9 cellular contexts compared by ENCODE assay signal in the genomic region with DNA sequence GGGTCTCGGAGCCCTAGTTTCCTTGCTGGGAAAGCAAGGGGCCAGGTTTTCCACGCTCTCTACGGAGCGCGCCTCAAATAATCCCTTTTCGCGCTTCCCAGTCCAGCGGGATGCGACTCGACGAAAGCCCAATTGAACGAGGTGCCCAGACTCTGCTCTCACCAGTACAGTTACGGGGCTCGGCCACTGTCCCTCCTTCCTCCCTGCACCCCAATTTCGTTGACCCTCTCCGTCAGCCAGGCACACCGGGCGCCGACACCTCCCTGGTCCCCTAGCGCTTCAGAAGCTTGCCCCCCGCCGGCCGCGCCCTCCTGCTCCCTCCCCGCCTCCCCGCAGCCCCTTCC. TPM values are rescaled to one million over a fixed set of nuclear protein-coding genes. Genes with fewer than 3 reads are reported as not detected.
DNase-seq lines count a peak whose midpoint lies in the region; ATAC-seq, FAIRE-seq and TF ChIP-seq lines count a peak whose summit lies in the region.
"Had no signal": no experiment of that assay in that cellular context is flagged by ENCODE, and none has a peak within 500 bp of the region (broad histone marks: within the 10 kb centered on the region; RNA-seq: fewer than 3 reads in every experiment).

No MANE protein-coding gene starts in this region.

- no peak overlapping the region for H2BK120ac ChIP-seq in mesendoderm (ENCODE audit: low read depth, low read length)

- H3K56ac ChIP-seq in mesendoderm (ENCODE audit: low read length): peak overlapping the region; percentile 94

- no peaks in the 10 kb centered on the region for H3K27me3 Mint-ChIP-seq in CD8-positive, alpha-beta memory T cell

- H2BK5ac ChIP-seq in mesendoderm (ENCODE audit: low read length): no peak overlapping the region

- no peaks in the 10 kb centered on the region for H3K36me3 ChIP-seq in CD8-positive, alpha-beta memory T cell (ENCODE audit: insufficient read depth, low read length)
- no peaks in the 10 kb centered on the region for H3K36me3 ChIP-seq in HUES48 (ENCODE audit: control insufficient read depth, insufficient read depth, low read length)
- H3K36me3 ChIP-seq in bronchial epithelial cell (ENCODE audit: control insufficient read depth, insufficient read depth, low read length): no peaks in the 10 kb centered on the region
- H3K36me3 ChIP-seq in mesendoderm (ENCODE audit: control insufficient read depth, insufficient read depth, low read length): no peaks in the 10 kb centered on the region
- no peaks in the 10 kb centered on the region for H3K36me3 ChIP-seq in aorta (ENCODE audit: control insufficient read depth in 1 of 2, insufficient read depth in 2 of 2, low read length in 1 of 2)

- H3K4me1 ChIP-seq in CD8-positive, alpha-beta memory T cell (ENCODE audit: insufficient read depth, low read length): peaks cover 18% of the 10 kb centered on the region
- H3K4me1 ChIP-seq in HUES48 (ENCODE audit: control insufficient read depth, insufficient read depth, low read length) (peaks cover 29% of the 10 kb centered on the region), mesendoderm (ENCODE audit: control insufficient read depth, low read depth, low read length) (peaks cover 22% of the 10 kb centered on the region), aorta (ENCODE audit: control insufficient read depth in 1 of 2, insufficient read depth in 2 of 2, low read length in 2 of 2) (no peaks in the 10 kb centered on the region)

- peak overlapping the region; percentile 61 for H3K27ac ChIP-seq in CD8-positive, alpha-beta memory T cell (ENCODE audit: low read depth, low read length)
- H3K27ac ChIP-seq in HUES48 (ENCODE audit: low read depth, low read length) (no peak overlapping the region), mesendoderm (ENCODE audit: low read depth, low read length) (no peak overlapping the region), aorta (ENCODE audit: low read depth in 1 of 2, low read length in 2 of 2) (no peak overlapping the region)

- peak overlapping the region; percentile 85 to 97 (median 96) for H3K4me3 Mint-ChIP-seq in CD8-positive, alpha-beta memory T cell

- no peaks in the 10 kb centered on the region for H3K27me3 ChIP-seq in CD8-positive, alpha-beta memory T cell (ENCODE audit: insufficient read depth, low read length, poor library complexity, severe bottlenecking)
- H3K27me3 ChIP-seq in HUES48 (ENCODE audit: control insufficient read depth, insufficient read depth, low read length) (peaks cover 26% of the 10 kb centered on the region), bronchial epithelial cell (ENCODE audit: control insufficient read depth, insufficient read depth, low read length) (peaks cover 2% of the 10 kb centered on the region), mesendoderm (ENCODE audit: insufficient read depth, low read length, poor library complexity) (no peaks in the 10 kb centered on the region), aorta (ENCODE audit: control insufficient read depth in 1 of 2, insufficient read depth in 2 of 2, low read length in 1 of 2) (no peaks in the 10 kb centered on the region)

- H2BK15ac ChIP-seq in mesendoderm (replicated peaks; ENCODE audit: low read depth): no peak overlapping the region

- TF ChIP-seq CTCF in bronchial epithelial cell (IDR thresholded peaks at IDR 0.05; ENCODE audit: insufficient read depth, low read length, severe bottlenecking): no peak

- CTCF ChIA-PET in CD8-positive, alpha-beta memory T cell (lab: Charles Lee): no interaction called here

- peak overlapping the region; percentile 92 for H3K4me3 ChIP-seq in CD8-positive, alpha-beta memory T cell (ENCODE audit: low read length)
- H3K4me3 ChIP-seq in HUES48 (ENCODE audit: low read depth, low read length) (peak overlapping the region; percentile 76), bronchial epithelial cell (ENCODE audit: low read depth, low read length) (peak overlapping the region; percentile 63), mesendoderm (ENCODE audit: low read length) (peak overlapping the region; percentile 89), aorta (ENCODE audit: low read length in 2 of 2) (peak overlapping the region; percentile 68 to 77)

- no peak overlapping the region for H4K5ac ChIP-seq in mesendoderm (ENCODE audit: low read length)

- no peak overlapping the region for H3K18ac ChIP-seq in mesendoderm (ENCODE audit: low read length)

- peaks cover 2% of the 10 kb centered on the region for H3K79me1 ChIP-seq in mesendoderm (ENCODE audit: low read length)

- H3K27ac Mint-ChIP-seq in CD8-positive, alpha-beta memory T cell: peak overlapping the region in 4 of 8 donors; percentile 80 to 93 (median 84)

- peaks cover 0 to 3% (median 0%) of the 10 kb centered on the region in 3 donors for H3K36me3 Mint-ChIP-seq in CD8-positive, alpha-beta memory T cell

- H3K9me3 Mint-ChIP-seq in CD8-positive, alpha-beta memory T cell: no peaks in the 10 kb centered on the region

- DNase-seq in CD8-positive, alpha-beta memory T cell: no peak
- DNase-seq in bronchial epithelial cell (ENCODE audit: low read depth) (no peak), mesendoderm (no peak), aorta (no peak), NOMO-1 (lab: John Stamatoyannopoulos, UW; ENCODE audit: unreplicated experiment in 2 of 2) (no peak), OCI-M2 (lab: John Stamatoyannopoulos, UW; ENCODE audit: unreplicated experiment) (no peak)
- no peak for DNase-seq in stimulated activated CD4-positive, alpha-beta T cell treated with anti-CD3 and anti-CD28 coated beads, Interleukin-2, amount 100 ng/mL, for 48 hours

- peak; percentile 47 for ATAC-seq in aorta (ENCODE audit: low FRiP score)

- POLR2A ChIA-PET in CD8-positive, alpha-beta memory T cell (lab: Charles Lee): no interaction called here

- peak overlapping the region; percentile 25 for H3K4ac ChIP-seq in mesendoderm (ENCODE audit: low read depth, low read length)

- no peak for FAIRE-seq in bronchial epithelial cell (lab: Jason Lieb, UNC)

- no CpG with 5 or more reads among the region's 26 CpGs for WGBS in mesendoderm (ENCODE audit: extremely low coverage, insufficient coverage, low lambda C conversion rate)
- 0 to 1% methylated on average over 26 of the region's 26 CpGs for WGBS in aorta, 2 donors

- no peak overlapping the region for H2AK5ac ChIP-seq in mesendoderm (ENCODE audit: low read length)

- peak overlapping the region; percentile 84 for H3K4me2 ChIP-seq in mesendoderm (ENCODE audit: low read length)

- no peaks in the 10 kb centered on the region for H3K9me3 ChIP-seq in CD8-positive, alpha-beta memory T cell (ENCODE audit: low read length)
- H3K9me3 ChIP-seq in HUES48 (ENCODE audit: control insufficient read depth, insufficient read depth, low read length) (no peaks in the 10 kb centered on the region), aorta (ENCODE audit: control insufficient read depth, low read length) (no peaks in the 10 kb centered on the region)

- H3K4me1 Mint-ChIP-seq in CD8-positive, alpha-beta memory T cell: peaks cover 10 to 24% (median 18%) of the 10 kb centered on the region in 3 donors

- no peaks in the 10 kb centered on the region for H3K79me2 ChIP-seq in mesendoderm (ENCODE audit: control insufficient read depth, insufficient read depth, low read length)

- H3K23ac ChIP-seq in mesendoderm (ENCODE audit: low read length): peak overlapping the region; percentile 7

- intact Hi-C loops in aorta (cut with DNase I): no loop called here

- H3K9ac ChIP-seq in HUES48 (ENCODE audit: low read depth, low read length) (no peak overlapping the region), mesendoderm (ENCODE audit: low read length) (peak overlapping the region; percentile 93)

- no peak overlapping the region for H4K8ac ChIP-seq in mesendoderm (ENCODE audit: low read depth, low read length)

RNA-seq across cellular contexts. Expression of gene SEMA6C, which starts 0.4 kb away (rescaled TPM):
- total RNA-seq in CD8-positive, alpha-beta memory T cell: 1 to 10 TPM; 2.9 to 3.1 TPM
- polyA plus RNA-seq in CD8-positive, alpha-beta memory T cell: 1.5 TPM
- total RNA-seq in bronchial epithelial cell (0.38 and 0.53 TPM in 2 replicates), aorta (10 to 100 TPM in 1 of 2 donors, 1 to 10 TPM in 1; 8.1 to 25.2 TPM)
- 5.3 TPM for polyA plus RNA-seq in mesendoderm (2013, experiment 1 of 2)
- polyA plus RNA-seq in mesendoderm (2013, experiment 2 of 2): 5.7 TPM
- polyA plus RNA-seq in aorta: 10 to 100 TPM in 1 of 2 donors, 1 to 10 TPM in 1; 2.5 to 28.8 TPM

RNA-seq across cellular contexts. Expression of gene TNFAIP8L2, which starts 10.4 kb away (rescaled TPM):
- 10 to 100 TPM; 24.6 to 25.5 TPM for total RNA-seq in CD8-positive, alpha-beta memory T cell
- 22.6 TPM for polyA plus RNA-seq in CD8-positive, alpha-beta memory T cell
- total RNA-seq in bronchial epithelial cell (not detected in 2 replicates), aorta (1 to 10 TPM; 4.1 TPM)
- 0.06 TPM for polyA plus RNA-seq in mesendoderm (2013, experiment 1 of 2)
- 0.03 TPM for polyA plus RNA-seq in mesendoderm (2013, experiment 2 of 2)
- polyA plus RNA-seq in aorta: 1 to 10 TPM; 4.1 to 7.1 TPM
- total RNA-seq: HT1080 had no signal

RNA-seq across cellular contexts. Expression of gene LYSMD1, which starts 19.7 kb away (rescaled TPM):
- total RNA-seq in CD8-positive, alpha-beta memory T cell: 1 to 10 TPM; 4.6 to 5.5 TPM
- polyA plus RNA-seq in CD8-positive, alpha-beta memory T cell: 0.54 TPM
- total RNA-seq in bronchial epithelial cell: 5.0 and 8.6 TPM in 2 replicates
- 2.4 TPM for polyA plus RNA-seq in mesendoderm (2013, experiment 1 of 2)
- polyA plus RNA-seq in mesendoderm (2013, experiment 2 of 2): 2.6 TPM
- total RNA-seq in aorta: 1 to 10 TPM; 7.3 to 9.6 TPM
- 1 to 10 TPM; 4.4 to 7.5 TPM for polyA plus RNA-seq in aorta

RNA-seq across cellular contexts. Expression of gene SCNM1, which starts 19.9 kb away (rescaled TPM):
- total RNA-seq in CD8-positive, alpha-beta memory T cell: 10 to 100 TPM; 86.3 to 90.9 TPM
- polyA plus RNA-seq in CD8-positive, alpha-beta memory T cell: 58.4 TPM
- 19.7 and 34.9 TPM in 2 replicates for total RNA-seq in bronchial epithelial cell
- polyA plus RNA-seq in mesendoderm (2013, experiment 1 of 2): 48.9 TPM
- polyA plus RNA-seq in mesendoderm (2013, experiment 2 of 2): 48.0 TPM
- 10 to 100 TPM; 27.3 to 33.8 TPM for total RNA-seq in aorta
- 10 to 100 TPM; 39.3 to 58.4 TPM for polyA plus RNA-seq in aorta

RNA-seq across cellular contexts. Expression of gene TMOD4, which starts 29.7 kb away (rescaled TPM):
- total RNA-seq in CD8-positive, alpha-beta memory T cell: 1 to 10 TPM; 2.4 to 3.7 TPM
- polyA plus RNA-seq in CD8-positive, alpha-beta memory T cell: 1.0 TPM
- total RNA-seq in bronchial epithelial cell (not detected in 2 replicates), aorta (under 1 TPM in 1 of 2 donors, not detected in 1; 0.78 TPM)
- 0.35 TPM for polyA plus RNA-seq in mesendoderm (2013, experiment 1 of 2)
- 0.29 TPM for polyA plus RNA-seq in mesendoderm (2013, experiment 2 of 2)
- under 1 TPM in 1 of 2 donors, not detected in 1; 0.69 TPM for polyA plus RNA-seq in aorta

Comparison
In these comparisons a context has a peak if more than half of its experiments do, and no peak if none do; other contexts are left out.
1. RNA of gene TNFAIP8L2, which starts 10.4 kb away (total RNA-seq): 24.6 to 25.5 TPM in CD8-positive, alpha-beta memory T cell; 4.1 TPM in aorta and not detected in bronchial epithelial cell; every median in the first group is over 4 times any median in the second.
2. Peak in every context shown above with its lines, with median percentiles within 50 percentile points of each other: H3K4me3 ChIP-seq.